23 cellular contexts compared by ENCODE assay signal in genomic region chr1:46820076-46820475, GRCh38. TPM values are rescaled to one million over a fixed set of nuclear protein-coding genes. Genes with fewer than 3 reads are reported as not detected.
DNase-seq lines count a peak whose midpoint lies in the region; ATAC-seq, FAIRE-seq and TF ChIP-seq lines count a peak whose summit lies in the region.
"Had no signal": no experiment of that assay in that cellular context is flagged by ENCODE, and none has a peak within 500 bp of the region (broad histone marks: within the 10 kb centered on the region; RNA-seq: fewer than 3 reads in every experiment).

No MANE protein-coding gene starts in this region.

- H2AFZ ChIP-seq in parathyroid adenoma, result no peak overlapping the region
- H2AFZ ChIP-seq: GM23338 had no signal

- peak overlapping the region; percentile 77 for H3K27ac ChIP-seq in left ventricle myocardium inferior (replicated peaks)
- H3K27ac ChIP-seq in parathyroid adenoma, result peak overlapping the region; percentile 54
- H3K27ac ChIP-seq: 22Rv1, HL-60, KMS-11 had no signal

- H3K9me3 ChIP-seq in left ventricle myocardium inferior (replicated peaks) (peaks cover 6% of the 10 kb centered on the region), parathyroid adenoma (ENCODE audit: control insufficient read depth, low read length) (no peaks in the 10 kb centered on the region)

- H3K4me1 ChIP-seq in left ventricle myocardium inferior (peaks cover 26% of the 10 kb centered on the region), parathyroid adenoma (no peaks in the 10 kb centered on the region)

- H3K4me3 ChIP-seq in left ventricle myocardium inferior (no peak overlapping the region), parathyroid adenoma (ENCODE audit: low read depth, low read length) (no peak overlapping the region)
- H3K4me3 ChIP-seq: GM23338 had no signal

- no peaks in the 10 kb centered on the region for H3K79me2 ChIP-seq in parathyroid adenoma

- no peak for DNase-seq in Right ventricle myocardium superior
- DNase-seq in Right ventricle myocardium inferior (ENCODE audit: missing footprints), result no peak
- DNase-seq in left ventricle myocardium inferior, result no peak
- DNase-seq in SIG-M5 (lab: John Stamatoyannopoulos, UW), result no peak
- no peak for DNase-seq in globus pallidus (ENCODE audit: low spot score)
- DNase-seq in D721Med (ENCODE audit: insufficient read length, low spot score), result no peak
- no peak for DNase-seq in 8988T
- DNase-seq: ACHN, Calu3, H9, MM.1S, NCI-H446, NCI-H524 treated with DMSO at 0.1 percent for 48 hours, NCI-H774 had no signal

- H3K4me2 ChIP-seq in parathyroid adenoma (ENCODE audit: low read length), result no peak overlapping the region
- H3K4me2 ChIP-seq: GM23338, KMS-11 had no signal

- FAIRE-seq in D721Med (lab: Jason Lieb, UNC), result no peak
- FAIRE-seq: RCC 7860 had no signal

- H3K9ac ChIP-seq in parathyroid adenoma, result no peak overlapping the region
- H3K9ac ChIP-seq: KMS-11 had no signal

- TF ChIP-seq CTCF in left ventricle myocardium inferior (IDR thresholded peaks at IDR 0.05; ENCODE audit: borderline replicate concordance) (no peak), parathyroid adenoma (IDR thresholded peaks at IDR 0.05) (no peak), D721Med (IDR thresholded peaks at IDR 0.05; ENCODE audit: insufficient read depth, missing control alignments) (no peak)

- H3K36me3 ChIP-seq in left ventricle myocardium inferior (peaks cover 41% of the 10 kb centered on the region), parathyroid adenoma (ENCODE audit: control insufficient read depth, insufficient read depth, low read length) (no peaks in the 10 kb centered on the region)

- intact Hi-C loops in Right ventricle myocardium superior (cut with DNase I) (no loop called here), Right ventricle myocardium inferior (cut with DNase I) (no loop called here), left ventricle myocardium inferior (cut with micrococcal nuclease) (no loop called here)

- H3K27me3 ChIP-seq in left ventricle myocardium inferior (ENCODE audit: low read depth) (no peaks in the 10 kb centered on the region), parathyroid adenoma (ENCODE audit: control insufficient read depth, insufficient read depth, low read length) (no peaks in the 10 kb centered on the region)

- ATAC-seq in Right ventricle myocardium superior (ENCODE audit: poor library complexity) (peak; percentile 38), Right ventricle myocardium inferior (no peak)
- ATAC-seq: GM23338 had no signal

RNA-seq across cellular contexts. Expression of gene CYP4B1, which starts 21.2 kb away (rescaled TPM):
- 20.4 TPM for total RNA-seq in Right ventricle myocardium superior
- total RNA-seq in Right ventricle myocardium inferior, result 19.6 TPM
- total RNA-seq in left ventricle myocardium inferior, result 11.5 TPM
- total RNA-seq: Daoy, G401, GM23338, H9, SK-MEL-5 had no signal
